In genomic region chr1:147051136-147051535, GRCh38 we compare ENCODE assay signal across 33 cellular contexts.
"Had no signal": no experiment of that assay in that cellular context is flagged by ENCODE, and none has a peak within 500 bp of the region (broad histone marks: within the 10 kb centered on the region; RNA-seq: fewer than 3 reads in every experiment).

No MANE protein-coding gene starts in this region.

- DNase-seq: Karpas-422, Kasumi-1, MG63, MM.1S, MV-4-11, NCI-H1048, NCI-H1092, NCI-H1092 treated with DMSO at 0.1 percent for 48 hours, NCI-H1105, NCI-H1105 treated with DMSO at 0.1 percent for 48 hours, NCI-H1417, NCI-H1417 treated with DMSO at 0.1 percent for 48 hours, NCI-H1436, NCI-H1436 treated with DMSO at 0.1 percent for 48 hours, NCI-H146, NCI-H1694, NCI-H1694 treated with DMSO at 0.1 percent for 48 hours, NCI-H187, NCI-H187 treated with DMSO at 0.1 percent for 48 hours, NCI-H1930, NCI-H2029, NCI-H2029 treated with DMSO at 0.1 percent for 48 hours, NCI-H2081, NCI-H2081 treated with DMSO at 0.1 percent for 48 hours, NCI-H2107, NCI-H2171, NCI-H2171 treated with DMSO at 0.1 percent for 48 hours, NCI-H2227 treated with DMSO at 0.1 percent for 48 hours, NCI-H226, NCI-H345, NCI-H446, NCI-H446 treated with DMSO at 0.1 percent for 48 hours, NCI-H510A had no signal
